8 cellular contexts compared by ENCODE assay signal in genomic region chr5:16759147-16759800, GRCh38.
A peak's percentile ranks its signal among the peaks of the same experiment; 100 is the strongest.
DNase-seq lines count a peak whose midpoint lies in the region; ATAC-seq and TF ChIP-seq lines count a peak whose summit lies in the region.

No MANE protein-coding gene starts in this region.

- H3K36me3 Mint-ChIP-seq in CD4-positive, alpha-beta T cell (ENCODE audit: low read depth), result no peaks in the 10 kb centered on the region

- no peaks in the 10 kb centered on the region for H3K79me2 ChIP-seq in trophoblast cell (ENCODE audit: control insufficient read depth, insufficient read depth, low read length, poor library complexity)

- H2BK12ac ChIP-seq in trophoblast cell (ENCODE audit: low read length), result no peak overlapping the region

- H2AK5ac ChIP-seq in trophoblast cell (ENCODE audit: low read length), result no peak overlapping the region

- peak; percentile 52 for ATAC-seq in CD4-positive, alpha-beta T cell (ENCODE audit: poor library complexity)
- ATAC-seq in GM19025 (IDR thresholded peaks at IDR 0.05; ENCODE audit: low read depth, unreplicated experiment) (peak; percentile 80), HG03342 (IDR thresholded peaks at IDR 0.05; ENCODE audit: unreplicated experiment) (peak; percentile 56), SK-N-SH treated with all-trans-retinoic acid at 6 μM for 48 hours (no peak)

- POLR2A ChIA-PET in CD4-positive, alpha-beta T cell (lab: Charles Lee), result interaction anchor here (0.8 to 1.1 kb wide), 2 partner anchors 86 to 142 kb away, joined by 3 to 6 read pairs; partner anchors contain the start of gene RETREG1

- CTCF ChIA-PET in CD4-positive, alpha-beta T cell (lab: Charles Lee), result interaction anchor here (0.5 kb wide), 1 partner anchor 100 kb away, joined by 3 read pairs; no protein-coding TSS in a partner anchor

- no peak overlapping the region for H2AFZ ChIP-seq in trophoblast cell (ENCODE audit: insufficient read depth, low read length, poor library complexity)

- H3K27me3 Mint-ChIP-seq in CD4-positive, alpha-beta T cell, result no peaks in the 10 kb centered on the region

- no peaks in the 10 kb centered on the region for H3K9me3 Mint-ChIP-seq in CD4-positive, alpha-beta T cell

- H3K4me1 Mint-ChIP-seq in CD4-positive, alpha-beta T cell (ENCODE audit: low read depth), result peaks cover 16% of the 10 kb centered on the region

- DNase-seq in CD4-positive, alpha-beta T cell, result peak in 3 of 10 experiments; percentile 0 to 14 (median 3)
- peak; percentile 25 to 34 for DNase-seq in activated T-cell treated with anti-CD3 and anti-CD28 coated beads, Interleukin-2, amount 50 U/mL, for 48 hours
- DNase-seq in HT-29 (ENCODE audit: low spot score) (no peak), trophoblast cell (no peak), T-helper 9 cell (no peak)

- peak overlapping the region; percentile 77 for H3K27ac Mint-ChIP-seq in CD4-positive, alpha-beta T cell

- no peak overlapping the region for H3K4me2 ChIP-seq in trophoblast cell (ENCODE audit: low read length)

- H3K18ac ChIP-seq in trophoblast cell (ENCODE audit: low read length), result no peak overlapping the region

- no peaks in the 10 kb centered on the region for H3K9me3 ChIP-seq in CD4-positive, alpha-beta T cell (ENCODE audit: control insufficient read depth, low read length)
- H3K9me3 ChIP-seq in trophoblast cell (ENCODE audit: insufficient read depth, low read depth, low read length), result no peaks in the 10 kb centered on the region

- H3K4me3 Mint-ChIP-seq in CD4-positive, alpha-beta T cell, result peak overlapping the region; percentile 57

- TF ChIP-seq CTCF in CD4-positive, alpha-beta T cell (IDR thresholded peaks at IDR 0.05), result no peak

- H3K14ac ChIP-seq in trophoblast cell (ENCODE audit: low read length), result no peak overlapping the region

- no peak overlapping the region for H3K23ac ChIP-seq in trophoblast cell (ENCODE audit: low read length)

- no peak overlapping the region for H2BK5ac ChIP-seq in trophoblast cell (ENCODE audit: low read depth, low read length, poor library complexity)

- H4K8ac ChIP-seq in trophoblast cell (ENCODE audit: low read depth, low read length), result no peak overlapping the region

- H3K79me1 ChIP-seq in trophoblast cell (ENCODE audit: low read length), result no peaks in the 10 kb centered on the region

- H2BK120ac ChIP-seq in trophoblast cell (ENCODE audit: insufficient read depth, low read length, poor library complexity), result no peak overlapping the region

- H3K9ac ChIP-seq in trophoblast cell (ENCODE audit: low read length), result no peak overlapping the region

- H3K4me1 ChIP-seq in trophoblast cell (ENCODE audit: control insufficient read depth in 1 of 2, insufficient read depth in 2 of 2, low read length in 2 of 2), result no peaks in the 10 kb centered on the region

- no peaks in the 10 kb centered on the region for H3K27me3 ChIP-seq in CD4-positive, alpha-beta T cell (ENCODE audit: control insufficient read depth, insufficient read depth, low read length)
- H3K27me3 ChIP-seq in trophoblast cell (ENCODE audit: insufficient read depth, low read length), result no peaks in the 10 kb centered on the region

- peaks cover 19 to 30% of the 10 kb centered on the region in 2 experiments for H3K36me3 ChIP-seq in trophoblast cell (ENCODE audit: control insufficient read depth in 1 of 2, insufficient read depth in 2 of 2, low read length in 2 of 2)

- no peak overlapping the region for H4K91ac ChIP-seq in trophoblast cell (ENCODE audit: low read depth, low read length)

- WGBS in trophoblast cell (ENCODE audit: extremely low coverage, insufficient coverage, insufficient read length), result no CpG with 5 or more reads among the region's 16 CpGs

- no peak overlapping the region for H3K4me3 ChIP-seq in trophoblast cell (ENCODE audit: low read depth, low read length)

- H4K12ac ChIP-seq in trophoblast cell (ENCODE audit: low read depth, low read length), result no peak overlapping the region

- H3K27ac ChIP-seq in CD4-positive, alpha-beta T cell (ENCODE audit: low read depth, low read length), result no peak overlapping the region
- no peak overlapping the region for H3K27ac ChIP-seq in trophoblast cell (ENCODE audit: low read depth, low read length)

- intact Hi-C loops in CD4-positive, alpha-beta T cell (cut with DNase I, micrococcal nuclease), result no loop called here

- no peak overlapping the region for H3K4ac ChIP-seq in trophoblast cell (ENCODE audit: low read depth, low read length)

TF ChIP-seq in SK-N-SH treated with all-trans-retinoic acid at 6 μM for 48 hours, 23 proteins besides CTCF, POLR2A, EP300 and RAD21 (continues in another document):
- TF ChIP-seq SNAI2 (CRISPR knock-in tag; IDR thresholded peaks at IDR 0.05) (no peak), TCF4 (CRISPR knock-in tag; IDR thresholded peaks at IDR 0.05; ENCODE audit: borderline replicate concordance) (no peak), OSR1 (CRISPR knock-in tag; IDR thresholded peaks at IDR 0.05) (no peak), CREB5 (CRISPR knock-in tag; IDR thresholded peaks at IDR 0.05; ENCODE audit: low read depth) (no peak), RARB (CRISPR knock-in tag; IDR thresholded peaks at IDR 0.05) (no peak), CSDC2 (CRISPR knock-in tag; IDR thresholded peaks at IDR 0.05) (no peak), CSRNP3 (CRISPR knock-in tag; IDR thresholded peaks at IDR 0.05) (no peak), POU6F1 (CRISPR knock-in tag; IDR thresholded peaks at IDR 0.05; ENCODE audit: borderline replicate concordance, low read depth) (no peak), GLIS3 (CRISPR knock-in tag; IDR thresholded peaks at IDR 0.05) (no peak), PPARA (CRISPR knock-in tag; IDR thresholded peaks at IDR 0.05; ENCODE audit: borderline replicate concordance) (no peak), ESRRG (CRISPR knock-in tag; IDR thresholded peaks at IDR 0.05) (no peak), ZNF565 (CRISPR knock-in tag; conservative IDR thresholded peaks at IDR 0.05; ENCODE audit: low read depth) (no peak)
- TF ChIP-seq, protein P1, sequence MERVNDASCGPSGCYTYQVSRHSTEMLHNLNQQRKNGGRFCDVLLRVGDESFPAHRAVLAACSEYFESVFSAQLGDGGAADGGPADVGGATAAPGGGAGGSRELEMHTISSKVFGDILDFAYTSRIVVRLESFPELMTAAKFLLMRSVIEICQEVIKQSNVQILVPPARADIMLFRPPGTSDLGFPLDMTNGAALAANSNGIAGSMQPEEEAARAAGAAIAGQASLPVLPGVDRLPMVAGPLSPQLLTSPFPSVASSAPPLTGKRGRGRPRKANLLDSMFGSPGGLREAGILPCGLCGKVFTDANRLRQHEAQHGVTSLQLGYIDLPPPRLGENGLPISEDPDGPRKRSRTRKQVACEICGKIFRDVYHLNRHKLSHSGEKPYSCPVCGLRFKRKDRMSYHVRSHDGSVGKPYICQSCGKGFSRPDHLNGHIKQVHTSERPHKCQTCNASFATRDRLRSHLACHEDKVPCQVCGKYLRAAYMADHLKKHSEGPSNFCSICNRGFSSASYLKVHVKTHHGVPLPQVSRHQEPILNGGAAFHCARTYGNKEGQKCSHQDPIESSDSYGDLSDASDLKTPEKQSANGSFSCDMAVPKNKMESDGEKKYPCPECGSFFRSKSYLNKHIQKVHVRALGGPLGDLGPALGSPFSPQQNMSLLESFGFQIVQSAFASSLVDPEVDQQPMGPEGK (CRISPR knock-in tag; IDR thresholded peaks at IDR 0.05; ENCODE audit: borderline replicate concordance), result no peak

Comparison
In these comparisons a context has a peak if more than half of its experiments do, and no peak if none do; other contexts are left out.
1. DNase-seq: peak in activated T-cell treated with anti-CD3 and anti-CD28 coated beads, Interleukin-2, amount 50 U/mL, for 48 hours (2 of 2); none in HT-29 (single experiment), trophoblast cell (0 of 2) and T-helper 9 cell (single experiment).